ENCODE assay signal across 15 cellular contexts in genomic region chrX:6777211-6778002, GRCh38.
A peak's percentile ranks its signal among the peaks of the same experiment; 100 is the strongest.
DNase-seq lines count a peak whose midpoint lies in the region; ATAC-seq and TF ChIP-seq lines count a peak whose summit lies in the region.
"Had no signal": no experiment of that assay in that cellular context is flagged by ENCODE, and none has a peak within 500 bp of the region (broad histone marks: within the 10 kb centered on the region; RNA-seq: fewer than 3 reads in every experiment).

No MANE protein-coding gene starts in this region.

- peaks cover 30% of the 10 kb centered on the region for H3K4me1 Mint-ChIP-seq in brain
- H3K4me1 Mint-ChIP-seq: activated CD8-positive, alpha-beta memory T cell treated with anti-CD3 and anti-CD28 coated beads, Interleukin-2, amount 10 ng/mL, durations not matched to agents 7 days and 5 days had no signal

- H3K27ac Mint-ChIP-seq in brain: peak overlapping the region in 4 of 5 experiments; percentile 89 to 97 (median 95)
- H3K27ac Mint-ChIP-seq: activated CD8-positive, alpha-beta memory T cell treated with anti-CD3 and anti-CD28 coated beads, Interleukin-2, amount 10 ng/mL, durations not matched to agents 7 days and 5 days had no signal

- H3K27me3 Mint-ChIP-seq in brain: no peaks in the 10 kb centered on the region
- H3K27me3 Mint-ChIP-seq: activated CD8-positive, alpha-beta memory T cell treated with anti-CD3 and anti-CD28 coated beads, Interleukin-2, amount 10 ng/mL, durations not matched to agents 7 days and 5 days had no signal

- H3K36me3 Mint-ChIP-seq in brain: no peaks in the 10 kb centered on the region
- H3K36me3 Mint-ChIP-seq: activated CD8-positive, alpha-beta memory T cell treated with anti-CD3 and anti-CD28 coated beads, Interleukin-2, amount 10 ng/mL, durations not matched to agents 7 days and 5 days had no signal

- ATAC-seq in GM18517 (IDR thresholded peaks at IDR 0.05; ENCODE audit: unreplicated experiment): peak; percentile 96
- ATAC-seq in GM21717 (IDR thresholded peaks at IDR 0.05; ENCODE audit: unreplicated experiment): peak; percentile 58
- peak; percentile 83 for ATAC-seq in HG03342 (IDR thresholded peaks at IDR 0.05; ENCODE audit: unreplicated experiment)
- ATAC-seq: activated CD8-positive, alpha-beta memory T cell treated with anti-CD3 and anti-CD28 coated beads, Interleukin-2, amount 10 ng/mL, durations not matched to agents 7 days and 5 days had no signal

- TF ChIP-seq CTCF in brain (conservative IDR thresholded peaks at IDR 0.05) (no peak), GM10266 (IDR thresholded peaks at IDR 0.05; ENCODE audit: control insufficient read depth, insufficient read depth, low read depth, missing control alignments) (no peak)

- H3K9me3 Mint-ChIP-seq in brain: no peaks in the 10 kb centered on the region

- peak overlapping the region in 3 of 5 experiments; percentile 80 to 84 (median 83) for H3K4me3 Mint-ChIP-seq in brain
- H3K4me3 Mint-ChIP-seq: activated CD8-positive, alpha-beta memory T cell treated with anti-CD3 and anti-CD28 coated beads, Interleukin-2, amount 10 ng/mL, durations not matched to agents 7 days and 5 days had no signal

- no peak for DNase-seq in GM10266 (ENCODE audit: extremely low spot score)
- DNase-seq in NCI-H1694 (lab: John Stamatoyannopoulos, UW): no peak
- DNase-seq in KG1 (lab: John Stamatoyannopoulos, UW): no peak
- DNase-seq in activated T-cell treated with anti-CD3 and anti-CD28 coated beads, Interleukin-2, amount 50 U/mL, for 48 hours: no peak
- DNase-seq: activated CD8-positive, alpha-beta memory T cell treated with anti-CD3 and anti-CD28 coated beads, Interleukin-2, amount 10 ng/mL, durations not matched to agents 7 days and 5 days; dorsolateral prefrontal cortex; esophagus squamous epithelium; NCI-H187; NCI-H524 treated with DMSO at 0.1 percent for 48 hours; SW 1271; WERI-Rb-1 had no signal
